ENCODE assay signal across 1 cellular context in genomic region chr7:1696671-1697498, GRCh38.
TF ChIP-seq lines count a peak whose summit lies in the region.

No MANE protein-coding gene starts in this region.

TF ChIP-seq in GM23338, 12 proteins besides CTCF, POLR2A, EP300 and RAD21 (continued from another document):
- TF ChIP-seq ZNF462 (CRISPR knock-in tag; IDR thresholded peaks at IDR 0.05): no peak
- no peak for TF ChIP-seq CREB1 (CRISPR knock-in tag; IDR thresholded peaks at IDR 0.05; ENCODE audit: low read depth)
- TF ChIP-seq, protein P1, sequence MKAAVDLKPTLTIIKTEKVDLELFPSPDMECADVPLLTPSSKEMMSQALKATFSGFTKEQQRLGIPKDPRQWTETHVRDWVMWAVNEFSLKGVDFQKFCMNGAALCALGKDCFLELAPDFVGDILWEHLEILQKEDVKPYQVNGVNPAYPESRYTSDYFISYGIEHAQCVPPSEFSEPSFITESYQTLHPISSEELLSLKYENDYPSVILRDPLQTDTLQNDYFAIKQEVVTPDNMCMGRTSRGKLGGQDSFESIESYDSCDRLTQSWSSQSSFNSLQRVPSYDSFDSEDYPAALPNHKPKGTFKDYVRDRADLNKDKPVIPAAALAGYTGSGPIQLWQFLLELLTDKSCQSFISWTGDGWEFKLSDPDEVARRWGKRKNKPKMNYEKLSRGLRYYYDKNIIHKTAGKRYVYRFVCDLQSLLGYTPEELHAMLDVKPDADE (IDR thresholded peaks at IDR 0.05): no peak
